ENCODE assay signal across 10 cellular contexts in genomic region chr14:68250950-68251765, GRCh38.
A peak's percentile ranks its signal among the peaks of the same experiment; 100 is the strongest.
DNase-seq lines count a peak whose midpoint lies in the region; ATAC-seq and TF ChIP-seq lines count a peak whose summit lies in the region.
"Had no signal": no experiment of that assay in that cellular context is flagged by ENCODE, and none has a peak within 500 bp of the region (broad histone marks: within the 10 kb centered on the region; RNA-seq: fewer than 3 reads in every experiment).

No MANE protein-coding gene starts in this region.

- TF ChIP-seq CTCF in CD4-positive, alpha-beta T cell (IDR thresholded peaks at IDR 0.05): peak; percentile 54
- TF ChIP-seq CTCF in HEK293 (tag by site-specific recombination; IDR thresholded peaks at IDR 0.05) (no peak), MCF 10A (IDR thresholded peaks at IDR 0.05; ENCODE audit: unreplicated experiment) (no peak)

- peaks cover 74% of the 10 kb centered on the region for H3K4me1 Mint-ChIP-seq in CD4-positive, alpha-beta T cell (ENCODE audit: low read depth)
- peaks cover 64% of the 10 kb centered on the region for H3K4me1 Mint-ChIP-seq in MCF 10A (ENCODE audit: insufficient read depth, unreplicated experiment)
- peaks cover 16 to 71% (median 48%) of the 10 kb centered on the region in 4 donors for H3K4me1 Mint-ChIP-seq in naive thymus-derived CD8-positive, alpha-beta T cell

- no peaks in the 10 kb centered on the region for H3K27me3 ChIP-seq in CD4-positive, alpha-beta T cell (ENCODE audit: control insufficient read depth, insufficient read depth, low read length)

- H3K36me3 Mint-ChIP-seq in CD4-positive, alpha-beta T cell (ENCODE audit: low read depth): no peaks in the 10 kb centered on the region
- peaks cover 7% of the 10 kb centered on the region for H3K36me3 Mint-ChIP-seq in MCF 10A (ENCODE audit: insufficient read depth, unreplicated experiment)
- no peaks in the 10 kb centered on the region for H3K36me3 Mint-ChIP-seq in naive thymus-derived CD8-positive, alpha-beta T cell

- POLR2A ChIA-PET in CD4-positive, alpha-beta T cell (lab: Charles Lee): interaction anchor here (1.0 to 9.1 kb wide), 12 partner anchors 9 to 569 kb away, joined by 3 to 157 read pairs (median 10); partner anchors contain the start of gene ZFP36L1
- POLR2A ChIA-PET in HEK293 (lab: Yijun Ruan, JAX): interaction anchor here (0.6 kb wide), 1 partner anchor 542 kb away, joined by 5 read pairs; the partner anchor contains the start of gene ZFP36L1
- POLR2A ChIA-PET in MCF 10A (lab: Yijun Ruan, JAX): interaction anchor here (0.6 to 13.7 kb wide), 20 partner anchors 9 to 566 kb away, joined by 3 to 267 read pairs (median 4); partner anchors contain the start of gene ZFP36L1
- POLR2A ChIA-PET in naive thymus-derived CD8-positive, alpha-beta T cell (lab: Charles Lee): interaction anchor here (0.6 to 10.3 kb wide), 11 partner anchors 10 to 564 kb away, joined by 3 to 150 read pairs (median 7); partner anchors contain the start of gene ZFP36L1

- CTCF ChIA-PET in CD4-positive, alpha-beta T cell (lab: Charles Lee): interaction anchor here (0.9 to 6.0 kb wide), 8 partner anchors 9 to 850 kb away, joined by 3 to 33 read pairs (median 3); no protein-coding TSS in a partner anchor
- CTCF ChIA-PET in HEK293 (lab: Yijun Ruan, JAX) (interaction anchor here (0.6 to 7.1 kb wide), 8 partner anchors 26 to 566 kb away, joined by 3 to 57 read pairs (median 3); no protein-coding TSS in a partner anchor), MCF 10A (lab: Yijun Ruan, JAX) (interaction anchor here (0.6 to 9.5 kb wide), 24 partner anchors 16 to 593 kb away, joined by 3 to 128 read pairs (median 4); no protein-coding TSS in a partner anchor)

- H3K27ac ChIP-seq in CD4-positive, alpha-beta T cell (ENCODE audit: low read depth, low read length): no peak overlapping the region
- peak overlapping the region; percentile 33; the same call in 1 of the 2 replicates for H3K27ac ChIP-seq in HEK293 (ENCODE audit: extremely low read depth, low read depth, low read length)
- H3K27ac ChIP-seq: HL-60 had no signal

- no peak for DNase-seq in CD4-positive, alpha-beta T cell
- DNase-seq in MCF 10A (ENCODE audit: unreplicated experiment) (no peak), NCI-H345 treated with DMSO at 0.1 percent for 48 hours (lab: John Stamatoyannopoulos, UW; ENCODE audit: unreplicated experiment) (no peak), EL (no peak), NCI-H524 treated with DMSO at 0.1 percent for 48 hours (lab: John Stamatoyannopoulos, UW) (no peak)
- DNase-seq in naive thymus-derived CD8-positive, alpha-beta T cell: peak in 2 of 10 donors; percentile 28 to 33

- no peak overlapping the region for H3K4me3 ChIP-seq in HEK293 (ENCODE audit: low read depth, low read length)

- peak overlapping the region; percentile 72 for H3K27ac Mint-ChIP-seq in CD4-positive, alpha-beta T cell
- H3K27ac Mint-ChIP-seq in MCF 10A (ENCODE audit: low read depth, unreplicated experiment): peak overlapping the region; percentile 35
- H3K27ac Mint-ChIP-seq in naive thymus-derived CD8-positive, alpha-beta T cell: peak overlapping the region in 7 of 10 donors; percentile 3 to 80 (median 68)

- TSS peak; percentile 85 for BruUV-seq in MCF 10A (replicated peaks; lab: Mats Ljungman, UMichigan)

- no peak overlapping the region for H3K4me3 Mint-ChIP-seq in CD4-positive, alpha-beta T cell
- no peak overlapping the region for H3K4me3 Mint-ChIP-seq in MCF 10A (ENCODE audit: unreplicated experiment)
- H3K4me3 Mint-ChIP-seq in naive thymus-derived CD8-positive, alpha-beta T cell: no peak overlapping the region

- peak; percentile 33 for ATAC-seq in CD4-positive, alpha-beta T cell (ENCODE audit: poor library complexity)
- peak; percentile 40 to 57 for ATAC-seq in naive thymus-derived CD8-positive, alpha-beta T cell
- ATAC-seq in GM21717 (IDR thresholded peaks at IDR 0.05; ENCODE audit: unreplicated experiment): no peak
- ATAC-seq: esophagus mucosa had no signal

- no peaks in the 10 kb centered on the region for H3K36me3 ChIP-seq in HEK293 (ENCODE audit: control insufficient read depth in 2 of 2, insufficient read depth in 1 of 2, low read length in 2 of 2)

- no peaks in the 10 kb centered on the region for H3K9me3 Mint-ChIP-seq in CD4-positive, alpha-beta T cell
- no peaks in the 10 kb centered on the region for H3K9me3 Mint-ChIP-seq in MCF 10A (ENCODE audit: unreplicated experiment)
- no peaks in the 10 kb centered on the region for H3K9me3 Mint-ChIP-seq in naive thymus-derived CD8-positive, alpha-beta T cell

- peaks cover 39% of the 10 kb centered on the region for H3K4me1 ChIP-seq in HEK293 (ENCODE audit: control insufficient read depth, insufficient read depth, low read length)

- intact Hi-C loops in CD4-positive, alpha-beta T cell (cut with DNase I, micrococcal nuclease): loop anchor here (5.0 to 10.0 kb wide), 3 partner anchors 111 to 264 kb away; no protein-coding TSS in a partner anchor
- intact Hi-C loops in MCF 10A (cut with micrococcal nuclease): loop anchor here (1.0 to 5.0 kb wide), 3 partner anchors 216 to 432 kb away; no protein-coding TSS in a partner anchor

- no peaks in the 10 kb centered on the region for H3K9me3 ChIP-seq in CD4-positive, alpha-beta T cell (ENCODE audit: control insufficient read depth, low read length)
- no peaks in the 10 kb centered on the region for H3K9me3 ChIP-seq in HEK293 (ENCODE audit: control insufficient read depth, insufficient read depth, low read depth, low read length)

- H3K27me3 Mint-ChIP-seq in CD4-positive, alpha-beta T cell: no peaks in the 10 kb centered on the region
- no peaks in the 10 kb centered on the region for H3K27me3 Mint-ChIP-seq in MCF 10A (ENCODE audit: insufficient read depth, unreplicated experiment)
- no peaks in the 10 kb centered on the region for H3K27me3 Mint-ChIP-seq in naive thymus-derived CD8-positive, alpha-beta T cell

TF ChIP-seq in HEK293, 187 proteins besides CTCF, POLR2A, EP300 and RAD21:
- peak; percentile 62 for TF ChIP-seq SP7 (tag by site-specific recombination; IDR thresholded peaks at IDR 0.05)
- TF ChIP-seq, protein P1, sequence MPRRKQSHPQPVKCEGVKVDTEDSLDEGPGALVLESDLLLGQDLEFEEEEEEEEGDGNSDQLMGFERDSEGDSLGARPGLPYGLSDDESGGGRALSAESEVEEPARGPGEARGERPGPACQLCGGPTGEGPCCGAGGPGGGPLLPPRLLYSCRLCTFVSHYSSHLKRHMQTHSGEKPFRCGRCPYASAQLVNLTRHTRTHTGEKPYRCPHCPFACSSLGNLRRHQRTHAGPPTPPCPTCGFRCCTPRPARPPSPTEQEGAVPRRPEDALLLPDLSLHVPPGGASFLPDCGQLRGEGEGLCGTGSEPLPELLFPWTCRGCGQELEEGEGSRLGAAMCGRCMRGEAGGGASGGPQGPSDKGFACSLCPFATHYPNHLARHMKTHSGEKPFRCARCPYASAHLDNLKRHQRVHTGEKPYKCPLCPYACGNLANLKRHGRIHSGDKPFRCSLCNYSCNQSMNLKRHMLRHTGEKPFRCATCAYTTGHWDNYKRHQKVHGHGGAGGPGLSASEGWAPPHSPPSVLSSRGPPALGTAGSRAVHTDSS (tag by site-specific recombination; IDR thresholded peaks at IDR 0.05): no peak
